ENCODE assay signal across 1 cellular context in the genomic region with DNA sequence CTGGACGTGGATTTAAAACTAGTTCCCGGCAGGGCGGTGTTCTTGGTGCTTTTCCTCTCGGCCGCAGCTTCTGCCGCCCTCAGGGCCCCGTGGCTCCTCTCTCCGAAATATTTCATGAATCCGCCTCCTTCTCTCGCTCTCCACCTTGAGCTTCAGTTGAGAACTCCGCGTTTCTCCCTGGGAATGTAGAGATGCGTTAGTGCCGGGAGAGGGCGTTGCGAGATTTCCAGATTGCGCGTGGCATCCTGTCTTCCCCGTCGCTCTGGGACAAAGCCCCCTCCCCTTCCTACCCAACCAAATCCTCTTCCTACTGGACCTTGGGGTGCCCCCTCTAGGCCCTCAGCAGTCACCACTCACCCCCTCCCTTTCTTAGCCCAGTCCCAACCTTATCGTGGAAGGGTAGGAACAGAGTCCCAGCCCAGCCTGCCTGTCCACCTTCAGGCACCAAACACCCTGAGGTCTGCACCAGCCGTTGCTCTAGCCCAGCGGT.
TF ChIP-seq lines count a peak whose summit lies in the region.

No MANE protein-coding gene starts in this region.

TF ChIP-seq in A549, 52 proteins besides CTCF, POLR2A, EP300 and RAD21 (continued from another document):
- TF ChIP-seq, protein P1, sequence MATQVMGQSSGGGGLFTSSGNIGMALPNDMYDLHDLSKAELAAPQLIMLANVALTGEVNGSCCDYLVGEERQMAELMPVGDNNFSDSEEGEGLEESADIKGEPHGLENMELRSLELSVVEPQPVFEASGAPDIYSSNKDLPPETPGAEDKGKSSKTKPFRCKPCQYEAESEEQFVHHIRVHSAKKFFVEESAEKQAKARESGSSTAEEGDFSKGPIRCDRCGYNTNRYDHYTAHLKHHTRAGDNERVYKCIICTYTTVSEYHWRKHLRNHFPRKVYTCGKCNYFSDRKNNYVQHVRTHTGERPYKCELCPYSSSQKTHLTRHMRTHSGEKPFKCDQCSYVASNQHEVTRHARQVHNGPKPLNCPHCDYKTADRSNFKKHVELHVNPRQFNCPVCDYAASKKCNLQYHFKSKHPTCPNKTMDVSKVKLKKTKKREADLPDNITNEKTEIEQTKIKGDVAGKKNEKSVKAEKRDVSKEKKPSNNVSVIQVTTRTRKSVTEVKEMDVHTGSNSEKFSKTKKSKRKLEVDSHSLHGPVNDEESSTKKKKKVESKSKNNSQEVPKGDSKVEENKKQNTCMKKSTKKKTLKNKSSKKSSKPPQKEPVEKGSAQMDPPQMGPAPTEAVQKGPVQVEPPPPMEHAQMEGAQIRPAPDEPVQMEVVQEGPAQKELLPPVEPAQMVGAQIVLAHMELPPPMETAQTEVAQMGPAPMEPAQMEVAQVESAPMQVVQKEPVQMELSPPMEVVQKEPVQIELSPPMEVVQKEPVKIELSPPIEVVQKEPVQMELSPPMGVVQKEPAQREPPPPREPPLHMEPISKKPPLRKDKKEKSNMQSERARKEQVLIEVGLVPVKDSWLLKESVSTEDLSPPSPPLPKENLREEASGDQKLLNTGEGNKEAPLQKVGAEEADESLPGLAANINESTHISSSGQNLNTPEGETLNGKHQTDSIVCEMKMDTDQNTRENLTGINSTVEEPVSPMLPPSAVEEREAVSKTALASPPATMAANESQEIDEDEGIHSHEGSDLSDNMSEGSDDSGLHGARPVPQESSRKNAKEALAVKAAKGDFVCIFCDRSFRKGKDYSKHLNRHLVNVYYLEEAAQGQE (IDR thresholded peaks at IDR 0.05) = peak; percentile 65; the same call in 1 of the 2 replicates
